ENCODE assay signal across 8 cellular contexts in genomic region chr1:147700042-147700711, GRCh38. TPM values are rescaled to one million over a fixed set of nuclear protein-coding genes. Genes with fewer than 3 reads are reported as not detected.
A peak's percentile ranks its signal among the peaks of the same experiment; 100 is the strongest.
DNase-seq lines count a peak whose midpoint lies in the region; ATAC-seq and TF ChIP-seq lines count a peak whose summit lies in the region.

No MANE protein-coding gene starts in this region.

- POLR2A ChIA-PET in A673 (lab: Charles Lee; ENCODE audit: low non-redundant PET) (no interaction called here), activated B cell treated with CpG ODN at 0.5 μM for 24 hours (lab: Charles Lee) (no interaction called here)

- no peaks in the 10 kb centered on the region for H3K9me3 ChIP-seq in A673 (ENCODE audit: low read depth, low read length, poor library complexity, severe bottlenecking)

- no peaks in the 10 kb centered on the region for H3K4me1 Mint-ChIP-seq in activated B cell treated with CpG ODN at 0.5 μM for 24 hours

- peak; percentile 69 for ATAC-seq in activated B cell treated with CpG ODN at 0.5 μM for 24 hours (ENCODE audit: low read depth)
- ATAC-seq in GM21447 (IDR thresholded peaks at IDR 0.05; ENCODE audit: unreplicated experiment) = no peak

- H3K27me3 Mint-ChIP-seq in activated B cell treated with CpG ODN at 0.5 μM for 24 hours = peaks cover 19% of the 10 kb centered on the region

- no peak overlapping the region for H3K4me3 ChIP-seq in A673 (ENCODE audit: low read depth, low read length, poor library complexity, severe bottlenecking)
- no peak overlapping the region for H3K4me3 ChIP-seq in cardiac fibroblast (replicated peaks in 1 of 2; ENCODE audit: low read depth in 2 of 2, low read length in 2 of 2)
- no peak overlapping the region for H3K4me3 ChIP-seq in kidney epithelial cell (ENCODE audit: low read depth, low read length)

- no peaks in the 10 kb centered on the region for H3K9me3 Mint-ChIP-seq in activated B cell treated with CpG ODN at 0.5 μM for 24 hours

- BruUV-seq in A673 (replicated peaks; lab: Mats Ljungman, UMichigan) = no TSS peak

- DNase-seq in A673 (ENCODE audit: low spot score) (peak; percentile 82), GM13977 (ENCODE audit: low spot score) (peak; percentile 56), NCI-H2107 treated with DMSO at 0.1 percent for 48 hours (lab: John Stamatoyannopoulos, UW; ENCODE audit: unreplicated experiment) (peak; percentile 44), activated B cell treated with CpG ODN at 0.5 μM for 24 hours (no peak), cardiac fibroblast (ENCODE audit: low read depth in 2 of 2) (peak; percentile 70 to 79), kidney epithelial cell (ENCODE audit: low read depth) (peak; percentile 59)
- DNase-seq in stimulated activated CD4-positive, alpha-beta T cell treated with anti-CD3 and anti-CD28 coated beads, Interleukin-1b, Interleukin-23, amount 100 ng/mL, for 4 hours (ENCODE audit: low read depth in 2 of 2) = peak; percentile 23 to 48

- H3K36me3 ChIP-seq in A673 (ENCODE audit: insufficient read depth, low read length, poor library complexity, severe bottlenecking) = no peaks in the 10 kb centered on the region
- H3K36me3 ChIP-seq in kidney epithelial cell (ENCODE audit: control insufficient read depth, insufficient read depth, low read length) = no peaks in the 10 kb centered on the region

- H3K36me3 Mint-ChIP-seq in activated B cell treated with CpG ODN at 0.5 μM for 24 hours (ENCODE audit: low read depth) = no peaks in the 10 kb centered on the region

- no peaks in the 10 kb centered on the region for H3K4me1 ChIP-seq in A673 (ENCODE audit: insufficient read depth, low read length, poor library complexity, severe bottlenecking)

- no peak overlapping the region for H3K27ac ChIP-seq in A673 (ENCODE audit: low read depth, low read length, poor library complexity, severe bottlenecking)

- no peaks in the 10 kb centered on the region for H3K27me3 ChIP-seq in A673 (replicated peaks; ENCODE audit: insufficient read depth, low read depth, low read length, poor library complexity)
- no peaks in the 10 kb centered on the region for H3K27me3 ChIP-seq in kidney epithelial cell (ENCODE audit: control insufficient read depth, insufficient read depth, low read length)

- no peak overlapping the region for H3K4me3 Mint-ChIP-seq in activated B cell treated with CpG ODN at 0.5 μM for 24 hours

- intact Hi-C loops in A673 (cut with micrococcal nuclease; ENCODE audit: unreplicated experiment) = loop anchor here (2.0 to 10.0 kb wide), 4 partner anchors 59 to 203 kb away; partner anchors contain the start of gene GJA5
- intact Hi-C loops in activated B cell treated with CpG ODN at 0.5 μM for 24 hours (cut with micrococcal nuclease) = loop anchor here (1.0 kb wide), 1 partner anchor 205 kb away; no protein-coding TSS in a partner anchor

- TF ChIP-seq CTCF in A673 (conservative IDR thresholded peaks at IDR 0.05; ENCODE audit: low read depth, low read length) = peak; percentile 92
- peak; percentile 75 for TF ChIP-seq CTCF in GM13977 (IDR thresholded peaks at IDR 0.05; ENCODE audit: extremely low read depth, insufficient read depth, missing control alignments)
- TF ChIP-seq CTCF in activated B cell treated with CpG ODN at 0.5 μM for 24 hours (IDR thresholded peaks at IDR 0.05) = no peak
- TF ChIP-seq CTCF in cardiac fibroblast (IDR thresholded peaks at IDR 0.05; ENCODE audit: low read depth, low read length) = peak; percentile 96
- peak; percentile 91 for TF ChIP-seq CTCF in kidney epithelial cell (IDR thresholded peaks at IDR 0.05; ENCODE audit: insufficient read depth, low read length, poor library complexity, severe bottlenecking)

- in situ Hi-C loops in GM13977 (cut with MboI; ENCODE audit: low pct_unique_long_range_greater_than_20kb, low sequenced_read_pairs, unreplicated experiment) = no loop called here

- CTCF ChIA-PET in A673 (lab: Charles Lee) = no interaction called here
- CTCF ChIA-PET in activated B cell treated with CpG ODN at 0.5 μM for 24 hours (lab: Charles Lee) = no interaction called here

- no peak overlapping the region for H3K27ac Mint-ChIP-seq in activated B cell treated with CpG ODN at 0.5 μM for 24 hours

RNA-seq across cellular contexts. Expression of gene ACP6, which starts 29.9 kb away (rescaled TPM):
- total RNA-seq in A673 (2021) = 14.4 and 15.3 TPM in 2 replicates
- 6.9 and 10.5 TPM in 2 replicates for total RNA-seq in activated B cell treated with CpG ODN at 0.5 μM for 24 hours
- total RNA-seq in kidney epithelial cell = 10.1 and 12.5 TPM in 2 replicates
